In genomic region chr1:85332575-85332974, GRCh38 we compare ENCODE assay signal across 1 cellular context.
TF ChIP-seq lines count a peak whose summit lies in the region.

No MANE protein-coding gene starts in this region.

TF ChIP-seq in IMR-90, 13 proteins besides CTCF, POLR2A, EP300 and RAD21 (continued from another document):
- TF ChIP-seq ELK1 (IDR thresholded peaks at IDR 0.05; ENCODE audit: borderline replicate concordance, low read depth, low read length) (no peak), CHD1 (IDR thresholded peaks at IDR 0.05; ENCODE audit: low read depth, low read length) (no peak), USF2 (IDR thresholded peaks at IDR 0.05; ENCODE audit: low read depth, low read length) (no peak), NFE2L2 (IDR thresholded peaks at IDR 0.05; ENCODE audit: low read depth, low read length) (no peak), MXI1 (IDR thresholded peaks at IDR 0.05; ENCODE audit: borderline replicate concordance, low read depth, low read length) (no peak), SMC3 (IDR thresholded peaks at IDR 0.05; ENCODE audit: low read depth, low read length) (no peak), RCOR1 (IDR thresholded peaks at IDR 0.05; ENCODE audit: insufficient replicate concordance, low read length) (no peak), MAFK (IDR thresholded peaks at IDR 0.05; ENCODE audit: low read depth, low read length) (no peak), CEBPB (IDR thresholded peaks at IDR 0.05; ENCODE audit: low read depth, low read length) (no peak)
